ENCODE assay signal across 18 cellular contexts in genomic region chr2:12047761-12048160, GRCh38.
A peak's percentile ranks its signal among the peaks of the same experiment; 100 is the strongest.
DNase-seq lines count a peak whose midpoint lies in the region; ATAC-seq, FAIRE-seq and TF ChIP-seq lines count a peak whose summit lies in the region.
"Had no signal": no experiment of that assay in that cellular context is flagged by ENCODE, and none has a peak within 500 bp of the region (broad histone marks: within the 10 kb centered on the region; RNA-seq: fewer than 3 reads in every experiment).

No MANE protein-coding gene starts in this region.

- no peaks in the 10 kb centered on the region for H3K27me3 ChIP-seq in MM.1S (replicated peaks; ENCODE audit: insufficient read depth, low read length)
- no peaks in the 10 kb centered on the region for H3K27me3 ChIP-seq in SU-DHL-6 (ENCODE audit: low read length)
- no peaks in the 10 kb centered on the region for H3K27me3 ChIP-seq in naive thymus-derived CD4-positive, alpha-beta T cell (ENCODE audit: control insufficient read depth in 2 of 2, insufficient read depth in 2 of 2, low read length in 2 of 2)

- H3F3A ChIP-seq in MM.1S (ENCODE audit: insufficient read depth, low read length) (peaks cover 4% of the 10 kb centered on the region; the same call in 1 of the 2 replicates), SU-DHL-6 (ENCODE audit: insufficient read depth) (peaks cover 90% of the 10 kb centered on the region)

- H3K4me3 ChIP-seq in MM.1S (ENCODE audit: low read length) (no peak overlapping the region), SU-DHL-6 (ENCODE audit: insufficient read depth, low read length, poor library complexity, severe bottlenecking) (peak overlapping the region; percentile 1)
- H3K4me3 ChIP-seq in naive thymus-derived CD4-positive, alpha-beta T cell (ENCODE audit: low read length), result no peak overlapping the region
- H3K4me3 ChIP-seq: PC-9 had no signal

- peak overlapping the region; percentile 43 for H3K4me3 Mint-ChIP-seq in natural killer cell
- no peak overlapping the region for H3K4me3 Mint-ChIP-seq in natural killer cell treated with Interleukin-12 subunit alpha and Interleukin-12 subunit beta and Interleukin-15 and Interleukin-18, amount 100 ng/mL, for 72 hours
- H3K4me3 Mint-ChIP-seq in naive thymus-derived CD4-positive, alpha-beta T cell, result peak overlapping the region in 2 of 10 donors; percentile 11 to 13
- H3K4me3 Mint-ChIP-seq in activated CD4-positive, alpha-beta T cell treated with anti-CD3 and anti-CD28 coated beads, Interleukin-2, amount 10 ng/mL, durations not matched to agents 7 days and 5 days, result no peak overlapping the region
- H3K4me3 Mint-ChIP-seq: CD14-positive monocyte had no signal

- peaks cover 78 to 93% of the 10 kb centered on the region in 2 donors for H3K4me1 Mint-ChIP-seq in natural killer cell
- H3K4me1 Mint-ChIP-seq in natural killer cell treated with Interleukin-12 subunit alpha and Interleukin-12 subunit beta and Interleukin-15 and Interleukin-18, amount 100 ng/mL, for 72 hours (ENCODE audit: low read depth in 2 of 2), result peaks cover 71 to 75% of the 10 kb centered on the region in 2 donors
- H3K4me1 Mint-ChIP-seq in naive thymus-derived CD4-positive, alpha-beta T cell, result peaks cover 12 to 80% (median 68%) of the 10 kb centered on the region in 7 donors
- H3K4me1 Mint-ChIP-seq in activated CD4-positive, alpha-beta T cell treated with anti-CD3 and anti-CD28 coated beads, Interleukin-2, amount 10 ng/mL, durations not matched to agents 7 days and 5 days, result peaks cover 46% of the 10 kb centered on the region

- H3K36me3 ChIP-seq in MM.1S (replicated peaks; ENCODE audit: insufficient read depth, low read length), result no peaks in the 10 kb centered on the region
- H3K36me3 ChIP-seq in SU-DHL-6 (ENCODE audit: low read length), result no peaks in the 10 kb centered on the region
- H3K36me3 ChIP-seq in naive thymus-derived CD4-positive, alpha-beta T cell (ENCODE audit: control insufficient read depth in 2 of 3, insufficient read depth in 3 of 3, low read length in 3 of 3), result no peaks in the 10 kb centered on the region

- peak overlapping the region in 1 of 2 donors; percentile 61 for H3K27ac Mint-ChIP-seq in natural killer cell
- H3K27ac Mint-ChIP-seq in natural killer cell treated with Interleukin-12 subunit alpha and Interleukin-12 subunit beta and Interleukin-15 and Interleukin-18, amount 100 ng/mL, for 72 hours, result no peak overlapping the region
- peak overlapping the region in 7 of 9 donors; percentile 9 to 75 (median 61) for H3K27ac Mint-ChIP-seq in naive thymus-derived CD4-positive, alpha-beta T cell
- H3K27ac Mint-ChIP-seq in activated CD4-positive, alpha-beta T cell treated with anti-CD3 and anti-CD28 coated beads, Interleukin-2, amount 10 ng/mL, durations not matched to agents 7 days and 5 days, result no peak overlapping the region

- TF ChIP-seq CTCF in natural killer cell (IDR thresholded peaks at IDR 0.05) (no peak), MM.1S (IDR thresholded peaks at IDR 0.05; ENCODE audit: low read length) (no peak), SU-DHL-6 (IDR thresholded peaks at IDR 0.05; ENCODE audit: insufficient read depth, low read length, poor library complexity, severe bottlenecking) (no peak)

- peaks cover 16% of the 10 kb centered on the region for H3K4me1 ChIP-seq in MM.1S (ENCODE audit: low read length)
- peaks cover 16 to 39% of the 10 kb centered on the region in 2 donors for H3K4me1 ChIP-seq in naive thymus-derived CD4-positive, alpha-beta T cell (ENCODE audit: control insufficient read depth in 2 of 2, insufficient read depth in 2 of 2, low read length in 2 of 2)

- H3K4me2 ChIP-seq in MM.1S (ENCODE audit: low read depth, low read length) (no peak overlapping the region), SU-DHL-6 (ENCODE audit: low read depth, low read length, poor library complexity, severe bottlenecking) (peak overlapping the region; percentile 94)
- H3K4me2 ChIP-seq: PC-9 had no signal

- H3K9me2 ChIP-seq in MM.1S (replicated peaks; ENCODE audit: insufficient read depth, low read length), result no peaks in the 10 kb centered on the region
- no peaks in the 10 kb centered on the region for H3K9me2 ChIP-seq in SU-DHL-6 (replicated peaks; ENCODE audit: insufficient read depth, low read length)

- H4K20me1 ChIP-seq in MM.1S (ENCODE audit: insufficient read depth, low read length), result no peaks in the 10 kb centered on the region
- no peaks in the 10 kb centered on the region for H4K20me1 ChIP-seq in SU-DHL-6 (ENCODE audit: low read depth, low read length)

- H3K9me3 Mint-ChIP-seq in natural killer cell, result no peaks in the 10 kb centered on the region
- no peaks in the 10 kb centered on the region for H3K9me3 Mint-ChIP-seq in natural killer cell treated with Interleukin-12 subunit alpha and Interleukin-12 subunit beta and Interleukin-15 and Interleukin-18, amount 100 ng/mL, for 72 hours
- H3K9me3 Mint-ChIP-seq in naive thymus-derived CD4-positive, alpha-beta T cell, result no peaks in the 10 kb centered on the region
- peaks cover 6% of the 10 kb centered on the region for H3K9me3 Mint-ChIP-seq in activated CD4-positive, alpha-beta T cell treated with anti-CD3 and anti-CD28 coated beads, Interleukin-2, amount 10 ng/mL, durations not matched to agents 7 days and 5 days

- DNase-seq in natural killer cell (no peak), MM.1S (peak; percentile 17), frontal cortex (ENCODE audit: low spot score in 2 of 2) (no peak)
- DNase-seq in natural killer cell treated with Interleukin-12 subunit alpha and Interleukin-12 subunit beta and Interleukin-15 and Interleukin-18, amount 100 ng/mL, for 72 hours (ENCODE audit: low spot score), result no peak
- DNase-seq in naive thymus-derived CD4-positive, alpha-beta T cell, result no peak
- no peak for DNase-seq in activated CD8-positive, alpha-beta memory T cell treated with anti-CD3 and anti-CD28 coated beads, Interleukin-2, amount 50 U/mL, for 4 hours
- DNase-seq in activated CD4-positive, alpha-beta T cell treated with anti-CD3 and anti-CD28 coated beads, Interleukin-2, amount 10 ng/mL, durations not matched to agents 7 days and 5 days, result no peak
- DNase-seq: H7, NCI-H1105, NCI-H146, NCI-H2029, NCI-H345, NCI-H524, PC-9, RPMI8226 had no signal

- POLR2A ChIA-PET in naive thymus-derived CD4-positive, alpha-beta T cell (lab: Charles Lee), result interaction anchor here (0.7 to 1.1 kb wide), 3 partner anchors 12 to 389 kb away, joined by 3 read pairs; no protein-coding TSS in a partner anchor
- POLR2A ChIA-PET in activated CD4-positive, alpha-beta T cell treated with anti-CD3 and anti-CD28 coated beads, Interleukin-2, amount 10 ng/mL, durations not matched to agents 7 days and 5 days (lab: Charles Lee), result no interaction called here

- no peak overlapping the region for H3K27ac ChIP-seq in MM.1S (ENCODE audit: low read length)
- peak overlapping the region; percentile 99 for H3K27ac ChIP-seq in SU-DHL-6 (ENCODE audit: low read depth, low read length)
- no peak overlapping the region for H3K27ac ChIP-seq in naive thymus-derived CD4-positive, alpha-beta T cell (ENCODE audit: low read depth, low read length)
- H3K27ac ChIP-seq: 22Rv1, PC-9 had no signal

- H3K9me3 ChIP-seq in MM.1S (replicated peaks; ENCODE audit: insufficient read depth, low read length), result no peaks in the 10 kb centered on the region
- H3K9me3 ChIP-seq in SU-DHL-6 (ENCODE audit: insufficient read depth, low read length), result no peaks in the 10 kb centered on the region
- no peaks in the 10 kb centered on the region for H3K9me3 ChIP-seq in naive thymus-derived CD4-positive, alpha-beta T cell (ENCODE audit: control insufficient read depth in 2 of 3, low read length in 3 of 3)

- FAIRE-seq in frontal cortex (lab: Jason Lieb, UNC), result no peak

- H3K79me2 ChIP-seq in MM.1S (ENCODE audit: low read length), result no peaks in the 10 kb centered on the region
- H3K79me2 ChIP-seq in SU-DHL-6 (ENCODE audit: insufficient read depth, low read length), result no peaks in the 10 kb centered on the region

- peaks cover 7 to 32% of the 10 kb centered on the region in 2 donors for H3K27me3 Mint-ChIP-seq in natural killer cell (ENCODE audit: low read depth in 2 of 2)
- peaks cover 3 to 35% of the 10 kb centered on the region in 2 donors for H3K27me3 Mint-ChIP-seq in natural killer cell treated with Interleukin-12 subunit alpha and Interleukin-12 subunit beta and Interleukin-15 and Interleukin-18, amount 100 ng/mL, for 72 hours
- H3K27me3 Mint-ChIP-seq in naive thymus-derived CD4-positive, alpha-beta T cell, result peaks cover 0 to 24% (median 0%) of the 10 kb centered on the region in 5 donors
- H3K27me3 Mint-ChIP-seq in activated CD4-positive, alpha-beta T cell treated with anti-CD3 and anti-CD28 coated beads, Interleukin-2, amount 10 ng/mL, durations not matched to agents 7 days and 5 days, result peaks cover 3% of the 10 kb centered on the region

- H3K9ac ChIP-seq in MM.1S (ENCODE audit: low read length), result no peak overlapping the region
- peak overlapping the region; percentile 76 for H3K9ac ChIP-seq in SU-DHL-6 (ENCODE audit: low read length)

- H2AFZ ChIP-seq in MM.1S (ENCODE audit: low read length) (no peak overlapping the region), SU-DHL-6 (ENCODE audit: low read depth, low read length, severe bottlenecking) (no peak overlapping the region)
- H2AFZ ChIP-seq: PC-9 had no signal

- H3K36me3 Mint-ChIP-seq in natural killer cell, result peaks cover 17% of the 10 kb centered on the region
- peaks cover 6% of the 10 kb centered on the region for H3K36me3 Mint-ChIP-seq in natural killer cell treated with Interleukin-12 subunit alpha and Interleukin-12 subunit beta and Interleukin-15 and Interleukin-18, amount 100 ng/mL, for 72 hours
- peaks cover 0 to 2% (median 0%) of the 10 kb centered on the region in 5 donors for H3K36me3 Mint-ChIP-seq in naive thymus-derived CD4-positive, alpha-beta T cell
- peaks cover 7% of the 10 kb centered on the region for H3K36me3 Mint-ChIP-seq in activated CD4-positive, alpha-beta T cell treated with anti-CD3 and anti-CD28 coated beads, Interleukin-2, amount 10 ng/mL, durations not matched to agents 7 days and 5 days (ENCODE audit: low read depth)

- intact Hi-C loops in natural killer cell (cut with micrococcal nuclease), result no loop called here
- intact Hi-C loops in naive thymus-derived CD4-positive, alpha-beta T cell (cut with micrococcal nuclease), result loop anchor here in 1 of 2 donors (10.0 kb wide), 1 partner anchor 957 kb away; no protein-coding TSS in a partner anchor

- no peak for ATAC-seq in natural killer cell
- no peak for ATAC-seq in natural killer cell treated with Interleukin-12 subunit alpha and Interleukin-12 subunit beta and Interleukin-15 and Interleukin-18, amount 100 ng/mL, for 72 hours
- ATAC-seq in naive thymus-derived CD4-positive, alpha-beta T cell, result no peak

- CTCF ChIA-PET in naive thymus-derived CD4-positive, alpha-beta T cell (lab: Charles Lee), result no interaction called here
- CTCF ChIA-PET in activated CD4-positive, alpha-beta T cell treated with anti-CD3 and anti-CD28 coated beads, Interleukin-2, amount 10 ng/mL, durations not matched to agents 7 days and 5 days (lab: Charles Lee), result no interaction called here

Comparison
In these comparisons a context has a peak if more than half of its experiments do, and no peak if none do; other contexts are left out.
1. H3K27ac Mint-ChIP-seq: peak in naive thymus-derived CD4-positive, alpha-beta T cell (7 of 9); none in natural killer cell treated with Interleukin-12 subunit alpha and Interleukin-12 subunit beta and Interleukin-15 and Interleukin-18, amount 100 ng/mL, for 72 hours (0 of 2) and activated CD4-positive, alpha-beta T cell treated with anti-CD3 and anti-CD28 coated beads, Interleukin-2, amount 10 ng/mL, durations not matched to agents 7 days and 5 days (single experiment).